24 cellular contexts compared by ENCODE assay signal in the genomic region with DNA sequence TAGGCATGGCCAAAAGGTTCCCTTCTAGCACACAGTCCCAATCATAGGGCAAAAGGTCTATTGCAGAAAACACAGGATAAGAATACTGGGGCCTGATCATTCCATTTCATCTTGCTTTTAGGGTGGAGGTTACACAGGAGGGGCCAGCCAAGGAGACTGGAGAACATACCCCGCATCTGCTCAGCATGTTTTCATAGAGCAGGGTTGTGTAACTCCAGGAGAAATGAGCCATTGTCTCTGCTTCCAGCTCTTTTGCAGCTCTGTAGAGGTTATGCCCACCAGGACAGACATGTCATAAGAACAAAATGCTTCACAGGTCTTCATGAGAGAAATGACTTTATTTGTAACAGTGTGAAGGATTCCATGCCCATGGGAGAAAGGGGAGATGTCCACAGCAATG.
"Had no signal": no experiment of that assay in that cellular context is flagged by ENCODE, and none has a peak within 500 bp of the region (broad histone marks: within the 10 kb centered on the region; RNA-seq: fewer than 3 reads in every experiment).

No MANE protein-coding gene starts in this region.

- ATAC-seq: stimulated activated effector memory CD8-positive, alpha-beta T cell treated with anti-CD3 and anti-CD28 coated beads, Interleukin-12 subunit alpha, Interleukin-12 subunit beta, amount 100 ng/mL, for 72 hours; stimulated activated memory B cell treated with anti-CD40 and anti-IgM and Interleukin-4, amounts not matched to agents 10 μg/mL and 1 μg/mL and 100 μg/mL, for 72 hours; stimulated activated naive B cell treated with anti-CD40 and anti-IgM and Interleukin-4, amounts not matched to agents 10 μg/mL and 1 μg/mL and 100 μg/mL, for 72 hours; stimulated activated naive CD8-positive, alpha-beta T cell treated with anti-CD3 and anti-CD28 coated beads, Interleukin-15, amount 100 ng/mL, for 72 hours; stimulated activated naive CD8-positive, alpha-beta T cell treated with anti-CD3 and anti-CD28 coated beads, Interleukin-15, Interleukin-2, amounts not matched to agents 100 U/mL and 50 U/mL, for 24 hours; upper lobe of right lung had no signal

- H3K27ac Mint-ChIP-seq: stimulated activated effector memory CD8-positive, alpha-beta T cell treated with anti-CD3 and anti-CD28 coated beads, Interleukin-12 subunit alpha, Interleukin-12 subunit beta, amount 100 ng/mL, for 72 hours; stimulated activated memory B cell treated with anti-CD40 and anti-IgM and Interleukin-4, amounts not matched to agents 10 μg/mL and 1 μg/mL and 100 μg/mL, for 72 hours; stimulated activated naive B cell treated with anti-CD40 and anti-IgM and Interleukin-4, amounts not matched to agents 10 μg/mL and 1 μg/mL and 100 μg/mL, for 72 hours; stimulated activated naive CD8-positive, alpha-beta T cell treated with anti-CD3 and anti-CD28 coated beads, Interleukin-15, amount 100 ng/mL, for 72 hours; stimulated activated naive CD8-positive, alpha-beta T cell treated with anti-CD3 and anti-CD28 coated beads, Interleukin-15, Interleukin-2, amounts not matched to agents 100 ng/mL and 50 ng/mL, for 24 hours; type B pancreatic cell had no signal

- H3K36me3 Mint-ChIP-seq: stimulated activated effector memory CD8-positive, alpha-beta T cell treated with anti-CD3 and anti-CD28 coated beads, Interleukin-12 subunit alpha, Interleukin-12 subunit beta, amount 100 ng/mL, for 72 hours; stimulated activated memory B cell treated with anti-CD40 and anti-IgM and Interleukin-4, amounts not matched to agents 10 μg/mL and 1 μg/mL and 100 μg/mL, for 72 hours; stimulated activated naive B cell treated with anti-CD40 and anti-IgM and Interleukin-4, amounts not matched to agents 10 μg/mL and 1 μg/mL and 100 μg/mL, for 72 hours; type B pancreatic cell had no signal

- H3K9me3 Mint-ChIP-seq: stimulated activated naive CD8-positive, alpha-beta T cell treated with anti-CD3 and anti-CD28 coated beads, Interleukin-15, Interleukin-2, amounts not matched to agents 100 ng/mL and 50 ng/mL, for 24 hours; type B pancreatic cell had no signal

- DNase-seq: stimulated activated CD4-positive, alpha-beta T cell treated with anti-CD3 and anti-CD28 coated beads, Interleukin-2, amount 100 ng/mL, for 48 hours; stimulated activated CD4-positive, alpha-beta T cell treated with anti-CD3 and anti-CD28 coated beads, Interleukin-4, amount 100 ng/mL, for 1 hour; stimulated activated CD4-positive, alpha-beta T cell treated with anti-CD3 and anti-CD28 coated beads, Interleukin-4, amount 100 ng/mL, for 24 hours; stimulated activated CD4-positive, alpha-beta T cell treated with anti-CD3 and anti-CD28 coated beads, Interleukin-4, amount 100 ng/mL, for 4 hours; stimulated activated CD8-positive, alpha-beta memory T cell treated with anti-CD3 and anti-CD28 coated beads, Interleukin-4, amount 100 ng/mL, for 48 hours; stimulated activated naive B cell treated with anti-CD40 and anti-IgM and Interleukin-4, amounts not matched to agents 10 μg/mL and 1 μg/mL and 100 μg/mL, for 72 hours; stimulated activated naive CD4-positive, alpha-beta T cell; stimulated activated naive CD4-positive, alpha-beta T cell treated with Interleukin-2 at 50 U/mL for 16 hours; stimulated activated naive CD8-positive, alpha-beta T cell treated with anti-CD3 and anti-CD28 coated beads, Interleukin-15, amount 100 ng/mL, for 72 hours; stimulated activated naive CD8-positive, alpha-beta T cell treated with anti-CD3 and anti-CD28 coated beads, Interleukin-15, Interleukin-2, amounts not matched to agents 100 U/mL and 50 U/mL, for 24 hours; stomach; substantia nigra; testis; thyroid gland; tibial artery; transverse colon; trophoblast cell; upper lobe of left lung; upper lobe of right lung; uterus had no signal
